Comparison of ENCODE assay signal across 7 cellular contexts in the genomic region with DNA sequence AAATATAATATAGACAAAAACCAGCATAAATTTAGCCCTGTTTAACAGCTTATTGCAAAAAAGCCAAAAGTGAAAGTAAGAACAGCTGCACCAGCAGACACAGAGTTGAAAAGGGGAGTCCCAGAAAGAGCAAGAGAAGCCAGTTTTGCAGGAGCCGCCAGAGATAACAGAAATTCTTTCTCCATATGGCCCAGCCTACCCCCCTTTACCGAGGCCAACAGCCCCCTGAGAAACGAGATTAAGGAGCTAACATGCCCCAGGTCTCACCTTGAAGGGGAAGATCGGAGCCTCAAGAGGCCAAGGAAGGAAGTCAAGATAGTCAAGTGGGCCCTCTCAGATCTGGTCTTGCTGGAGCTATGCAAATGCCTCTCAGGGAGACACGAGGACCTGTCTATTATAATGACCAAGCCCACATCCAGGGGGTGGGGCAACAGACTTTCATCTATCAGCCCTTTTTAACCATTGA. TPM values are rescaled to one million over a fixed set of nuclear protein-coding genes. Genes with fewer than 3 reads are reported as not detected.
DNase-seq lines count a peak whose midpoint lies in the region; ATAC-seq and TF ChIP-seq lines count a peak whose summit lies in the region.

No MANE protein-coding gene starts in this region.

- no peaks in the 10 kb centered on the region for H3K27me3 Mint-ChIP-seq in activated CD4-positive, alpha-beta memory T cell treated with anti-CD3 and anti-CD28 coated beads, Interleukin-2, amount 10 ng/mL, durations not matched to agents 7 days and 5 days

- peak overlapping the region; percentile 72 for H3K27ac Mint-ChIP-seq in activated CD4-positive, alpha-beta memory T cell treated with anti-CD3 and anti-CD28 coated beads, Interleukin-2, amount 10 ng/mL, durations not matched to agents 7 days and 5 days

- peak; percentile 55 for DNase-seq in activated CD4-positive, alpha-beta memory T cell treated with anti-CD3 and anti-CD28 coated beads, Interleukin-2, amount 10 ng/mL, durations not matched to agents 7 days and 5 days
- DNase-seq in left lung, result peak in 1 of 2 donors; percentile 54
- no peak for DNase-seq in NCI-H128 (lab: John Stamatoyannopoulos, UW; ENCODE audit: unreplicated experiment)
- no peak for DNase-seq in globus pallidus (ENCODE audit: low spot score)
- DNase-seq in HT-29 (ENCODE audit: low spot score), result no peak

- POLR2A ChIA-PET in activated CD4-positive, alpha-beta memory T cell treated with anti-CD3 and anti-CD28 coated beads, Interleukin-2, amount 10 ng/mL, durations not matched to agents 7 days and 5 days (lab: Charles Lee), result interaction anchor here (0.8 to 1.8 kb wide), 5 partner anchors 8 to 1368 kb away, joined by 3 to 7 read pairs (median 4); partner anchors contain the start of gene GRPEL1

- no peaks in the 10 kb centered on the region for H3K27me3 ChIP-seq in left lung

- H3K9me3 Mint-ChIP-seq in activated CD4-positive, alpha-beta memory T cell treated with anti-CD3 and anti-CD28 coated beads, Interleukin-2, amount 10 ng/mL, durations not matched to agents 7 days and 5 days, result no peaks in the 10 kb centered on the region

- peaks cover 21 to 50% of the 10 kb centered on the region in 2 donors for H3K4me1 ChIP-seq in left lung

- no peaks in the 10 kb centered on the region for H3K36me3 ChIP-seq in left lung

- CTCF ChIA-PET in activated CD4-positive, alpha-beta memory T cell treated with anti-CD3 and anti-CD28 coated beads, Interleukin-2, amount 10 ng/mL, durations not matched to agents 7 days and 5 days (lab: Charles Lee), result interaction anchor here (1.0 to 1.6 kb wide), 4 partner anchors 24 to 259 kb away, joined by 3 to 5 read pairs (median 4); no protein-coding TSS in a partner anchor

- intact Hi-C loops in left lung (cut with DNase I), result no loop called here

- TF ChIP-seq CTCF in left lung (IDR thresholded peaks at IDR 0.05), result no peak

- H3K36me3 Mint-ChIP-seq in activated CD4-positive, alpha-beta memory T cell treated with anti-CD3 and anti-CD28 coated beads, Interleukin-2, amount 10 ng/mL, durations not matched to agents 7 days and 5 days (ENCODE audit: low read depth), result peaks cover 29% of the 10 kb centered on the region

- H3K4me3 Mint-ChIP-seq in activated CD4-positive, alpha-beta memory T cell treated with anti-CD3 and anti-CD28 coated beads, Interleukin-2, amount 10 ng/mL, durations not matched to agents 7 days and 5 days, result peak overlapping the region; percentile 68

- H3K9me3 ChIP-seq in left lung, result no peaks in the 10 kb centered on the region

- peaks cover 55% of the 10 kb centered on the region for H3K4me1 Mint-ChIP-seq in activated CD4-positive, alpha-beta memory T cell treated with anti-CD3 and anti-CD28 coated beads, Interleukin-2, amount 10 ng/mL, durations not matched to agents 7 days and 5 days

- H3K4me3 ChIP-seq in left lung, result peak overlapping the region; percentile 8 to 32

- ATAC-seq in GM19025 (IDR thresholded peaks at IDR 0.05; ENCODE audit: low read depth, unreplicated experiment) (peak; percentile 54), HG02840 (IDR thresholded peaks at IDR 0.05; ENCODE audit: low FRiP score, unreplicated experiment) (peak; percentile 67), left lung (peak; percentile 25)

- H3K27ac ChIP-seq in left lung, result peak overlapping the region; percentile 58 to 76

RNA-seq across cellular contexts. Expression of gene ACOX3, which starts 4.8 kb away (rescaled TPM):
- total RNA-seq in activated CD4-positive, alpha-beta memory T cell treated with anti-CD3 and anti-CD28 coated beads, Interleukin-2, amount 10 ng/mL, durations not matched to agents 7 days and 5 days, result 10 to 100 TPM; 16.8 to 17.7 TPM
- 10 to 100 TPM; 22.5 to 31.7 TPM for total RNA-seq in left lung
- 7.5 and 9.7 TPM in 2 replicates for total RNA-seq in HT-29 (2014; rRNA removed; shearing (Covaris generic))

RNA-seq across cellular contexts. Expression of gene TRMT44, which starts 4.9 kb away (rescaled TPM):
- total RNA-seq in activated CD4-positive, alpha-beta memory T cell treated with anti-CD3 and anti-CD28 coated beads, Interleukin-2, amount 10 ng/mL, durations not matched to agents 7 days and 5 days, result 10 to 100 TPM; 15.7 to 17.8 TPM
- 10 to 100 TPM; 15.0 to 18.7 TPM for total RNA-seq in left lung
- total RNA-seq in HT-29 (2014; rRNA removed; shearing (Covaris generic)), result 26.8 and 34.0 TPM in 2 replicates
